8 cellular contexts compared by ENCODE assay signal in the genomic region with DNA sequence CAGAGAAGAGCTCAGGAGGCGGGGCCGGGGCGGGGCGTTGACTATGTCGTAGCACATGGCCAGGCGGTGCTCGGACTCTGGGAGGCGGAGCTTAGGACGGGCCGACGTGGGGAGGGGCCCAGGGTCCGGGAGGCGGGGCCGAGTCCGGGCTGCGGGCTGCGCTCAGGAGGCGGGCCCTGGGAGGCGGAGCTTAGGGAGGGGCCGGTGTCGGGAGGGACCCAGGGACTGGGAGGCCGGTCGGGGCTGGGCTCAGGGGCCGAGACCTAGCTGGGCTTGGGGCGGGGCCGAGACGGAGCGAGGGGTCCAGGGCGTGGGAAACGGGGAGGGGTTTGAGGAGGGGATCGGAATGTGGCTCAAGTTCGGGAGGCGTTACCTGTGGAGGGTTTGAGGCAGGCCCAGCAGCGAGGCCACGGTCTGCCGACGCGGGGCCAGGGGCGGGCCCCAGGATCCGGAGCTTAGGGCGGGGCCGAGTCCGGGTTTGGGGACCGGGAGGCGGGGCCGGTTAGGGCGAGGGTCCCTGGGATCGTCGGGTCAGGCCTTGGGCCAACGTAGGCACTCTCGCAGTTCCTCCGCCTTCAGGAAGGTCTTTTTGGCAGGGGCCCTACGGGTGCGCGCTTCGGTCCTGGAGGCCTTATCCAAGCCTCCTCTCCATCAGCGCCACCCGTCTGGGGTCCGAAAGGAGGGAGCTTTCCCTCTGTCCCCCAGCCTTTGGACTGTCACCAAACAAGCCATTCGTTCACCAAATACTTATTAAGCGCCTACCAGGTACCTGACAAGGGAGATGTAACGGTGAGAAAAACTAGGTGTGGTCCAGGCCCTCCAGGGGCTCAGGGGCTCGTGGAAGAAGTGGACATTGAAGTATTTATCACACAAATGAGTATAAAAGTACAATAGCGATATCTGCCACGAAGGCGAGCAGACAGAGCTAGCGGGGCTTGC. TPM values are rescaled to one million over a fixed set of nuclear protein-coding genes. Genes with fewer than 3 reads are reported as not detected.
DNase-seq lines count a peak whose midpoint lies in the region; ATAC-seq, FAIRE-seq and TF ChIP-seq lines count a peak whose summit lies in the region.
"Not testable (repeated sequence)": the region's sequence is repeated elsewhere in the genome, so short reads cannot be mapped to it uniquely, and the experiment has no call there.

No MANE protein-coding gene starts in this region.

- 1% methylated on average over 26 to 54 of the region's 67 CpGs for whole genome bisulfite sequencing in tibial nerve, 2 donors

- H3K9me3 ChIP-seq in tibial nerve, result not testable (repeated sequence)

- H3K27me3 Mint-ChIP-seq in activated CD8-positive, alpha-beta T cell treated with anti-CD3 and anti-CD28 coated beads for 36 hours; immature natural killer cell (ENCODE audit: low read depth in 3 of 3): not testable (repeated sequence)

- FAIRE-seq in colon (lab: Jason Lieb, UNC), result peak; percentile 87

- not testable (repeated sequence) for H3K9me3 Mint-ChIP-seq in activated CD8-positive, alpha-beta T cell treated with anti-CD3 and anti-CD28 coated beads for 36 hours; immature natural killer cell

- H3K27ac ChIP-seq in tibial nerve, result peak overlapping the region; percentile 66 to 89 (median 86)

- TF ChIP-seq POLR2A in tibial nerve (IDR thresholded peaks at IDR 0.05), result peak in 1 of 2 donors; percentile 27

- DNase-seq in NCI-H748 treated with DMSO at 0.1 percent for 48 hours (lab: John Stamatoyannopoulos, UW) (peak; percentile 4), immature natural killer cell (peak; percentile 96 to 98 (median 97)), sciatic nerve (ENCODE audit: low spot score) (peak; percentile 92), tibial nerve (ENCODE audit: low spot score in 2 of 2) (peak; percentile 60)
- peak; percentile 71 for DNase-seq in activated CD8-positive, alpha-beta T cell treated with anti-CD3 and anti-CD28 coated beads for 36 hours

- peaks cover 0 to 17% (median 1%) of the 10 kb centered on the region in 4 donors for H3K4me1 ChIP-seq in tibial nerve

- CTCF ChIA-PET in activated CD8-positive, alpha-beta T cell treated with anti-CD3 and anti-CD28 coated beads for 36 hours (lab: Charles Lee), result not testable (repeated sequence)

- H3K4me3 Mint-ChIP-seq in activated CD8-positive, alpha-beta T cell treated with anti-CD3 and anti-CD28 coated beads for 36 hours, result peak overlapping the region; percentile 88
- H3K4me3 Mint-ChIP-seq in immature natural killer cell, result peak overlapping the region; percentile 93 to 99 (median 95)

- peak overlapping the region; percentile 93 for H3K27ac Mint-ChIP-seq in activated CD8-positive, alpha-beta T cell treated with anti-CD3 and anti-CD28 coated beads for 36 hours
- H3K27ac Mint-ChIP-seq in immature natural killer cell, result peak overlapping the region; percentile 88 to 98 (median 96)

- TF ChIP-seq EP300 in tibial nerve (IDR thresholded peaks at IDR 0.05), result peak in 1 of 2 donors; percentile 7

- not testable (repeated sequence) for H3K27me3 ChIP-seq in tibial nerve

- H3K4me3 ChIP-seq in GM12875 (ENCODE audit: low read depth, low read length), result peak overlapping the region; percentile 48
- H3K4me3 ChIP-seq in tibial nerve, result peak overlapping the region; percentile 43 to 84 (median 73)

- not testable (repeated sequence) for H3K36me3 ChIP-seq in tibial nerve

- not testable (repeated sequence) for TF ChIP-seq CTCF in GM12875 (IDR thresholded peaks at IDR 0.05; ENCODE audit: borderline replicate concordance, insufficient read depth, low read depth, low read length); activated CD8-positive, alpha-beta T cell treated with anti-CD3 and anti-CD28 coated beads for 36 hours (IDR thresholded peaks at IDR 0.05); tibial nerve (IDR thresholded peaks at IDR 0.05)

- ATAC-seq in HG03196 (IDR thresholded peaks at IDR 0.05; ENCODE audit: unreplicated experiment), result peak; percentile 58
- not testable (repeated sequence) for ATAC-seq in activated CD8-positive, alpha-beta T cell treated with anti-CD3 and anti-CD28 coated beads for 36 hours; sciatic nerve

- intact Hi-C loops in activated CD8-positive, alpha-beta T cell treated with anti-CD3 and anti-CD28 coated beads for 36 hours (cut with micrococcal nuclease); sciatic nerve (cut with DNase I): not testable (repeated sequence)

- not testable (repeated sequence) for H3K36me3 Mint-ChIP-seq in activated CD8-positive, alpha-beta T cell treated with anti-CD3 and anti-CD28 coated beads for 36 hours (ENCODE audit: low read depth); immature natural killer cell

- H3K4me1 Mint-ChIP-seq in activated CD8-positive, alpha-beta T cell treated with anti-CD3 and anti-CD28 coated beads for 36 hours (ENCODE audit: low read depth), result peaks cover 19% of the 10 kb centered on the region
- H3K4me1 Mint-ChIP-seq in immature natural killer cell, result peaks cover 9 to 11% of the 10 kb centered on the region in 2 donors

- POLR2A ChIA-PET in activated CD8-positive, alpha-beta T cell treated with anti-CD3 and anti-CD28 coated beads for 36 hours (lab: Charles Lee), result not testable (repeated sequence)

RNA-seq across cellular contexts. Expression of a gene that starts 0.9 kb away (rescaled TPM):
- total RNA-seq in activated CD8-positive, alpha-beta T cell treated with anti-CD3 and anti-CD28 coated beads for 36 hours, result 10 to 100 TPM; 19.7 to 20.5 TPM
- 10 to 100 TPM in 2 of 3 donors, 1 to 10 TPM in 1; 3.6 to 17.3 (median 11.8) TPM for polyA plus RNA-seq in immature natural killer cell
- total RNA-seq in sciatic nerve, result 7.8 TPM
- 10 to 100 TPM in 1 of 4 donors, 1 to 10 TPM in 3; 4.8 to 10.8 (median 7.9) TPM for total RNA-seq in tibial nerve

RNA-seq across cellular contexts. Expression of a gene that starts 26.8 kb away (rescaled TPM):
- total RNA-seq in activated CD8-positive, alpha-beta T cell treated with anti-CD3 and anti-CD28 coated beads for 36 hours, result 10 to 100 TPM; 16.8 to 17.2 TPM
- 10 to 100 TPM; 29.2 to 47.5 (median 32.8) TPM for polyA plus RNA-seq in immature natural killer cell
- total RNA-seq in sciatic nerve (15.8 TPM), tibial nerve (10 to 100 TPM; 15.9 to 25.5 (median 22.9) TPM)

RNA-seq across cellular contexts. Expression of a gene that starts 32.7 kb away (rescaled TPM):
- total RNA-seq in activated CD8-positive, alpha-beta T cell treated with anti-CD3 and anti-CD28 coated beads for 36 hours, result not detected
- not detected for polyA plus RNA-seq in immature natural killer cell
- total RNA-seq in sciatic nerve, result 44.3 TPM
- 10 to 100 TPM in 3 of 4 donors, 1 to 10 TPM in 1; 6.3 to 39.0 (median 17.8) TPM for total RNA-seq in tibial nerve

Comparison
In these comparisons a context has a peak if more than half of its experiments do, and no peak if none do; other contexts are left out.
1. DNase-seq: peak in every context shown above with its lines; median percentile 97 in immature natural killer cell; 92 in sciatic nerve; 71 in activated CD8-positive, alpha-beta T cell treated with anti-CD3 and anti-CD28 coated beads for 36 hours; 60 in tibial nerve; 4 in NCI-H748 treated with DMSO at 0.1 percent for 48 hours.
2. RNA of a gene that starts 32.7 kb away (total RNA-seq): 44.3 TPM in sciatic nerve (single experiment) and 6.3 to 39.0 TPM in tibial nerve; not detected in activated CD8-positive, alpha-beta T cell treated with anti-CD3 and anti-CD28 coated beads for 36 hours; every median in the first group is over 4 times any median in the second.